8 cellular contexts compared by ENCODE assay signal in the genomic region with DNA sequence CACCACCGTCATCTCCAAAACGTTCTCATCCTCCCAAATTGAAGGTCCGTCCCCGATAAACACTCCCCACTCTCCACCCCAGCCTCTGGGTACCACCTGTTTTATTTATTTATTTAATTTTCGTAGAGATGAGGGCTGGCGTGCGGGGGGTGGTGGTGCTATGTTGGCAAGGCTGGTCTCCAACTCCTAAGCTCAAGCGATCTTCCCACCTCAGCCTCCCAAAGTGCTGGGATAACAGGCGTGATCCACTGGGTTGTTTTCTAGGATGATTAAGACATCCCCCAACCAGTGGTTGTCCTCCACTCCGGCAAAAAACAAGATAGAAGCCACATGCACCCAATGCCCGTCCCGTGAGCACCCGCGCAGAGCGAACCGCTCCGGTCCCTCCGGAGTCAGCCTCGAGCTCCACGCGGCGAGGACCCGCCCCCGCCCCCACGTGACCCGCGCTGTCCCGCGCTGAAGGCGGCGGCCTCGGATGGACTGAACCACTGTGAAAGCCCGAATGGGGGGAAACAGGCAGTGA. TPM values are rescaled to one million over a fixed set of nuclear protein-coding genes. Genes with fewer than 3 reads are reported as not detected.
A peak's percentile ranks its signal among the peaks of the same experiment; 100 is the strongest.
DNase-seq lines count a peak whose midpoint lies in the region; ATAC-seq lines count a peak whose summit lies in the region.

No MANE protein-coding gene starts in this region.

- peak overlapping the region; percentile 100 for H3K27ac ChIP-seq in CD8-positive, alpha-beta memory T cell (ENCODE audit: low read depth, low read length)

- H3K4me1 ChIP-seq in CD8-positive, alpha-beta memory T cell (ENCODE audit: insufficient read depth, low read length): peaks cover 37% of the 10 kb centered on the region

- H3K4me3 ChIP-seq in CD8-positive, alpha-beta memory T cell (ENCODE audit: low read length): peak overlapping the region; percentile 84

- H3K4me3 Mint-ChIP-seq in CD8-positive, alpha-beta memory T cell: peak overlapping the region; percentile 91 to 98 (median 95)
- peak overlapping the region; percentile 89 for H3K4me3 Mint-ChIP-seq in natural killer cell treated with Interleukin-12 subunit alpha and Interleukin-12 subunit beta and Interleukin-15 and Interleukin-18, amount 100 ng/mL, for 72 hours
- H3K4me3 Mint-ChIP-seq in stimulated activated naive CD8-positive, alpha-beta T cell treated with anti-CD3 and anti-CD28 coated beads, Interleukin-15, Interleukin-2, amounts not matched to agents 100 ng/mL and 50 ng/mL, for 24 hours: peak overlapping the region; percentile 92

- H3K36me3 ChIP-seq in CD8-positive, alpha-beta memory T cell (ENCODE audit: insufficient read depth, low read length): peaks cover 7% of the 10 kb centered on the region

- POLR2A ChIA-PET in CD8-positive, alpha-beta memory T cell (lab: Charles Lee): interaction anchor here (0.6 to 1.5 kb wide), 9 partner anchors 40 to 835 kb away, joined by 3 to 9 read pairs (median 4); a partner anchor contains a TSS

- ATAC-seq in GM19324 (IDR thresholded peaks at IDR 0.05; ENCODE audit: low FRiP score, unreplicated experiment) (peak; percentile 64), HG03457 (IDR thresholded peaks at IDR 0.05; ENCODE audit: unreplicated experiment) (peak; percentile 43)
- ATAC-seq in natural killer cell treated with Interleukin-12 subunit alpha and Interleukin-12 subunit beta and Interleukin-15 and Interleukin-18, amount 100 ng/mL, for 72 hours: peak; percentile 82 to 87

- no peaks in the 10 kb centered on the region for H3K9me3 ChIP-seq in CD8-positive, alpha-beta memory T cell (ENCODE audit: low read length)

- DNase-seq in CD8-positive, alpha-beta memory T cell: peak in 3 of 5 donors; percentile 84 to 92 (median 88)
- DNase-seq in NOMO-1 treated with DMSO at 0.1 percent for 48 hours (lab: John Stamatoyannopoulos, UW; ENCODE audit: unreplicated experiment) (peak; percentile 85), fibroblast of gingiva (ENCODE audit: low read depth) (peak; percentile 89)
- peak; percentile 95 for DNase-seq in activated T-cell treated with anti-CD3 and anti-CD28 coated beads, Interleukin-2, amount 50 U/mL, for 48 hours
- DNase-seq in natural killer cell treated with Interleukin-12 subunit alpha and Interleukin-12 subunit beta and Interleukin-15 and Interleukin-18, amount 100 ng/mL, for 72 hours (ENCODE audit: low spot score): peak; percentile 90

- H3K36me3 Mint-ChIP-seq in CD8-positive, alpha-beta memory T cell: peaks cover 3 to 27% (median 4%) of the 10 kb centered on the region in 3 donors
- H3K36me3 Mint-ChIP-seq in natural killer cell treated with Interleukin-12 subunit alpha and Interleukin-12 subunit beta and Interleukin-15 and Interleukin-18, amount 100 ng/mL, for 72 hours: peaks cover 12% of the 10 kb centered on the region
- peaks cover 27% of the 10 kb centered on the region for H3K36me3 Mint-ChIP-seq in stimulated activated naive CD8-positive, alpha-beta T cell treated with anti-CD3 and anti-CD28 coated beads, Interleukin-15, Interleukin-2, amounts not matched to agents 100 ng/mL and 50 ng/mL, for 24 hours (ENCODE audit: low read depth)

- no peaks in the 10 kb centered on the region for H3K9me3 Mint-ChIP-seq in CD8-positive, alpha-beta memory T cell
- H3K9me3 Mint-ChIP-seq in natural killer cell treated with Interleukin-12 subunit alpha and Interleukin-12 subunit beta and Interleukin-15 and Interleukin-18, amount 100 ng/mL, for 72 hours: no peaks in the 10 kb centered on the region
- no peaks in the 10 kb centered on the region for H3K9me3 Mint-ChIP-seq in stimulated activated naive CD8-positive, alpha-beta T cell treated with anti-CD3 and anti-CD28 coated beads, Interleukin-15, Interleukin-2, amounts not matched to agents 100 ng/mL and 50 ng/mL, for 24 hours

- CTCF ChIA-PET in CD8-positive, alpha-beta memory T cell (lab: Charles Lee): interaction anchor here (0.9 to 1.6 kb wide), 4 partner anchors 51 to 356 kb away, joined by 3 to 5 read pairs (median 4); no protein-coding TSS in a partner anchor

- H3K27ac Mint-ChIP-seq in CD8-positive, alpha-beta memory T cell: peak overlapping the region; percentile 99 to 100 (median 100)
- H3K27ac Mint-ChIP-seq in natural killer cell treated with Interleukin-12 subunit alpha and Interleukin-12 subunit beta and Interleukin-15 and Interleukin-18, amount 100 ng/mL, for 72 hours: peak overlapping the region; percentile 100
- H3K27ac Mint-ChIP-seq in stimulated activated naive CD8-positive, alpha-beta T cell treated with anti-CD3 and anti-CD28 coated beads, Interleukin-15, Interleukin-2, amounts not matched to agents 100 ng/mL and 50 ng/mL, for 24 hours: peak overlapping the region; percentile 100

- no peaks in the 10 kb centered on the region for H3K27me3 Mint-ChIP-seq in CD8-positive, alpha-beta memory T cell
- no peaks in the 10 kb centered on the region for H3K27me3 Mint-ChIP-seq in natural killer cell treated with Interleukin-12 subunit alpha and Interleukin-12 subunit beta and Interleukin-15 and Interleukin-18, amount 100 ng/mL, for 72 hours
- no peaks in the 10 kb centered on the region for H3K27me3 Mint-ChIP-seq in stimulated activated naive CD8-positive, alpha-beta T cell treated with anti-CD3 and anti-CD28 coated beads, Interleukin-15, Interleukin-2, amounts not matched to agents 100 ng/mL and 50 ng/mL, for 24 hours

- peaks cover 24 to 42% (median 33%) of the 10 kb centered on the region in 3 donors for H3K4me1 Mint-ChIP-seq in CD8-positive, alpha-beta memory T cell
- H3K4me1 Mint-ChIP-seq in natural killer cell treated with Interleukin-12 subunit alpha and Interleukin-12 subunit beta and Interleukin-15 and Interleukin-18, amount 100 ng/mL, for 72 hours (ENCODE audit: low read depth in 2 of 2): peaks cover 13 to 17% of the 10 kb centered on the region in 2 donors
- peaks cover 42% of the 10 kb centered on the region for H3K4me1 Mint-ChIP-seq in stimulated activated naive CD8-positive, alpha-beta T cell treated with anti-CD3 and anti-CD28 coated beads, Interleukin-15, Interleukin-2, amounts not matched to agents 100 ng/mL and 50 ng/mL, for 24 hours (ENCODE audit: low read depth)

- no peaks in the 10 kb centered on the region for H3K27me3 ChIP-seq in CD8-positive, alpha-beta memory T cell (ENCODE audit: insufficient read depth, low read length, poor library complexity, severe bottlenecking)

RNA-seq across cellular contexts. Expression of a gene that starts 0.9 kb away (rescaled TPM):
- 100 to 1,000 TPM; 284 to 293 TPM for total RNA-seq in CD8-positive, alpha-beta memory T cell
- 129 TPM for polyA plus RNA-seq in CD8-positive, alpha-beta memory T cell
- total RNA-seq in natural killer cell treated with Interleukin-12 subunit alpha and Interleukin-12 subunit beta and Interleukin-15 and Interleukin-18, amount 100 ng/mL, for 72 hours: 100 to 1,000 TPM; 229 to 348 TPM

RNA-seq across cellular contexts. Expression of a gene that starts 39.5 kb away (rescaled TPM):
- total RNA-seq in CD8-positive, alpha-beta memory T cell: 10 to 100 TPM; 40.3 to 42.3 TPM
- 6.5 TPM for polyA plus RNA-seq in CD8-positive, alpha-beta memory T cell
- 10 to 100 TPM; 28.9 to 34.5 TPM for total RNA-seq in natural killer cell treated with Interleukin-12 subunit alpha and Interleukin-12 subunit beta and Interleukin-15 and Interleukin-18, amount 100 ng/mL, for 72 hours

RNA-seq across cellular contexts. Expression of a gene that starts 49.7 kb away (rescaled TPM):
- total RNA-seq in CD8-positive, alpha-beta memory T cell: 1 to 10 TPM; 7.7 to 8.3 TPM
- 63.0 TPM for polyA plus RNA-seq in CD8-positive, alpha-beta memory T cell
- total RNA-seq in natural killer cell treated with Interleukin-12 subunit alpha and Interleukin-12 subunit beta and Interleukin-15 and Interleukin-18, amount 100 ng/mL, for 72 hours: 10 to 100 TPM; 29.6 to 31.7 TPM

Comparison
In these comparisons a context has a peak if more than half of its experiments do, and no peak if none do; other contexts are left out.
1. Peak in every context shown above with its lines: DNase-seq, ATAC-seq, H3K4me3 ChIP-seq and H3K27ac ChIP-seq.